In the genomic region with DNA sequence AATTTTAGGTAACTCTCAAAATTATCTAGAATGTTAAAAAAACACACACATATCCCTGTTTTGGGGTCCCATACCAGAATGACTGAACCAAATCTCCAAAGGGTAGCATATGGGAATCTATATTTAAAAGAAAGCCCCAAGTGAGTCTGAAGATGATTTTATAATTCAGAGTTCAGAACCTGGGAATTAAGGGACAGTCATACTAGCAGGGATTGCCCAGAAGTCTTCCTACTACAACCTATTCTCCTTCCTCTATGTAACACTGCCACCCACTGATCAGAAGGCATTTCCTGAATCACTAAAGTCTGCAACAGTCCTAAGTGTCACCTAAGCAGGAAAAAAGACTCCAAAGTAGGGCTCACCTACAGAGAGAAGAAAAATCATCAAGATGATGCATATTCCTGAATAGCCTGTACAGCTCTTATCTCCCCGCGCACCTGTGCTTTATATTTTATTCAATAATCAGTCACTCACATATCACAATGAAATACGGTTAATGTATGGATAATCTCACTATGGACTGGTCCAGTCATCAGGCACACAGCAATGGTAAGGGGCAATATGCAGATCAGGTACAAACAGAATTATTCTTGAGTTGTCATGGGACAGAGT, we compare ENCODE assay signal across 9 cellular contexts. TPM values are rescaled to one million over a fixed set of nuclear protein-coding genes. Genes with fewer than 3 reads are reported as not detected.
A peak's percentile ranks its signal among the peaks of the same experiment; 100 is the strongest.
DNase-seq lines count a peak whose midpoint lies in the region; ATAC-seq and TF ChIP-seq lines count a peak whose summit lies in the region.
"Had no signal": no experiment of that assay in that cellular context is flagged by ENCODE, and none has a peak within 500 bp of the region (broad histone marks: within the 10 kb centered on the region; RNA-seq: fewer than 3 reads in every experiment).

No MANE protein-coding gene starts in this region.

- peak; percentile 27 for ATAC-seq in lung (ENCODE audit: insufficient read depth, low FRiP score)

- CTCF ChIA-PET in AG04449 (lab: Yijun Ruan, JAX), result interaction anchor here (0.7 to 13.7 kb wide), 14 partner anchors 9 to 105 kb away, joined by 3 to 226 read pairs (median 5); no protein-coding TSS in a partner anchor
- CTCF ChIA-PET in HEK293T (lab: Yijun Ruan, JAX), result no interaction called here

- H3K4me3 ChIP-seq in AG04449 (ENCODE audit: low read depth, low read length), result no peak overlapping the region
- H3K4me3 ChIP-seq in breast epithelium, result no peak overlapping the region
- H3K4me3 ChIP-seq in lung, result no peak overlapping the region

- H3K27me3 ChIP-seq in breast epithelium, result no peaks in the 10 kb centered on the region
- no peaks in the 10 kb centered on the region for H3K27me3 ChIP-seq in lung (ENCODE audit: control insufficient read depth, insufficient read depth)

- TF ChIP-seq POLR2A in GM10847 (IDR thresholded peaks at IDR 0.05; ENCODE audit: extremely low read depth, insufficient read length) (peak; percentile 30), breast epithelium (IDR thresholded peaks at IDR 0.05) (no peak)

- H3K4me1 ChIP-seq in breast epithelium (no peaks in the 10 kb centered on the region), lung (ENCODE audit: control insufficient read depth in 2 of 2, insufficient read depth in 2 of 2, low read length in 2 of 2) (no peaks in the 10 kb centered on the region)

- DNase-seq in AG04449 (ENCODE audit: low read depth, low spot score) (no peak), HEK293T (ENCODE audit: extremely low spot score) (peak; percentile 10), NCI-H69 (lab: John Stamatoyannopoulos, UW) (peak; percentile 2), breast epithelium (ENCODE audit: low spot score in 2 of 2) (no peak), lung (ENCODE audit: low spot score) (no peak), NCI-H748 (lab: John Stamatoyannopoulos, UW; ENCODE audit: unreplicated experiment) (no peak), epidermal melanocyte (ENCODE audit: insufficient read length, low spot score) (no peak)

- TF ChIP-seq CTCF in AG04449 (IDR thresholded peaks at IDR 0.05; ENCODE audit: insufficient read depth, low read length, missing control alignments) (peak; percentile 47), breast epithelium (IDR thresholded peaks at IDR 0.05) (peak in 2 of 3 donors; percentile 43 to 44), lung (IDR thresholded peaks at IDR 0.05; ENCODE audit: control extremely low read depth, extremely low read depth) (peak; percentile 13)

- H3K36me3 ChIP-seq in breast epithelium (no peaks in the 10 kb centered on the region), lung (ENCODE audit: control insufficient read depth in 2 of 2, insufficient read depth in 2 of 2, low read length in 2 of 2) (no peaks in the 10 kb centered on the region)

- intact Hi-C loops in breast epithelium (cut with DNase I; ENCODE audit: low total_unique reads), result no loop called here

- H3K27ac ChIP-seq in breast epithelium, result no peak overlapping the region
- H3K27ac ChIP-seq in lung (ENCODE audit: low read depth in 1 of 2, low read length in 1 of 2), result no peak overlapping the region
- H3K27ac ChIP-seq: skin epidermis had no signal

- POLR2A ChIA-PET in AG04449 (lab: Yijun Ruan, JAX), result no interaction called here
- POLR2A ChIA-PET in HEK293T (lab: Yijun Ruan, JAX), result no interaction called here

- no peaks in the 10 kb centered on the region for H3K9me3 ChIP-seq in breast epithelium
- H3K9me3 ChIP-seq in lung (ENCODE audit: control insufficient read depth in 2 of 2, insufficient read depth in 1 of 2, low read length in 1 of 2), result no peaks in the 10 kb centered on the region

- 93% methylated on average over 3 of the region's 3 CpGs for WGBS in lung, 2 donors

TF ChIP-seq in HEK293T, 16 proteins besides CTCF, POLR2A, EP300 and RAD21:
- TF ChIP-seq NFRKB (IDR thresholded peaks at IDR 0.05) (no peak), ELF4 (IDR thresholded peaks at IDR 0.05) (no peak), SP1 (IDR thresholded peaks at IDR 0.05) (no peak), ARNT (IDR thresholded peaks at IDR 0.05) (no peak), LEF1 (IDR thresholded peaks at IDR 0.05; ENCODE audit: borderline replicate concordance) (no peak)

RNA-seq across cellular contexts. Expression of a gene that starts 4.9 kb away (rescaled TPM):
- 100 to 1,000 TPM in 2 of 3 donors, 10 to 100 TPM in 1; 13.6 to 210 (median 189) TPM for total RNA-seq in breast epithelium
- 10 to 100 TPM in 1 of 2 donors, 1 to 10 TPM in 1; 7.3 to 86.6 TPM for total RNA-seq in lung
- polyA plus RNA-seq in lung, result 10 to 100 TPM in 1 of 2 donors, 1 to 10 TPM in 1; 8.0 to 34.1 TPM

RNA-seq across cellular contexts. Expression of a gene that starts 55.5 kb away (rescaled TPM):
- total RNA-seq in breast epithelium (1 to 10 TPM in 1 of 3 donors, under 1 TPM in 2; 0.29 to 3.2 (median 0.33) TPM), lung (1 to 10 TPM in 1 of 2 donors, under 1 TPM in 1; 0.48 to 1.3 TPM)
- polyA plus RNA-seq in lung, result under 1 TPM; 0.14 to 0.53 TPM

Comparison
In these comparisons a context has a peak if more than half of its experiments do, and no peak if none do; other contexts are left out.
1. DNase-seq: peak in HEK293T (single experiment) and NCI-H69 (single experiment); none in AG04449 (single experiment), breast epithelium (0 of 2), lung (single experiment), NCI-H748 (single experiment) and epidermal melanocyte (single experiment).
2. Peak in every context shown above with its lines, with median percentiles within 50 percentile points of each other: CTCF ChIP-seq.